Comparison of ENCODE assay signal across 1 cellular context in the genomic region with DNA sequence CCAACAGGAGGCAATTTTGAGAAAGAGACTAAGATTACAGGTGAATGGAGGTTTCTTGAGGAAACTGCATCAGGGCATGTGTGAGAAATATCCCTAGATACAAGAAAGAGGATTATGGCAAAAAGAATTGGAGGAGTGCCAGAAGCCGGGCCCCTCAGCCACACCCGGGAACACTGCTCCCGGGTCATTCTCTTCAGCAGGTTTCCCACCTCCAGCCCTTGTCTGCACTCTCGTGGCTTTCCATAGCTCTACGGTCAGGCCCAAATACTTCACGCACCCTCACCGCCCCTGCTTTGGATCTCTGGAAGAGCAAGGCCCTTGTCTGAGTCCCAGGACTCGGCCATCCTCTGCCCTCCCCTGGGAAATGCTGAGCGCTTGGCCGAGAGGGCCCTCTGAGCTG.
TF ChIP-seq lines count a peak whose summit lies in the region.

No MANE protein-coding gene starts in this region.

TF ChIP-seq in GM23338, 12 proteins besides CTCF, POLR2A, EP300 and RAD21 (continued from another document):
- no peak for TF ChIP-seq ZNF462 (CRISPR knock-in tag; IDR thresholded peaks at IDR 0.05)
- TF ChIP-seq ZNF114 (CRISPR knock-in tag; IDR thresholded peaks at IDR 0.05): no peak
- no peak for TF ChIP-seq EZH2phosphoT487 (IDR thresholded peaks at IDR 0.05; ENCODE audit: unreplicated experiment)
- no peak for TF ChIP-seq NANOG (IDR thresholded peaks at IDR 0.05; ENCODE audit: borderline replicate concordance)
- TF ChIP-seq JUNB (IDR thresholded peaks at IDR 0.05; ENCODE audit: unreplicated experiment): no peak
- no peak for TF ChIP-seq ETS1 (IDR thresholded peaks at IDR 0.05)
- no peak for TF ChIP-seq REST (IDR thresholded peaks at IDR 0.05; ENCODE audit: unreplicated experiment)
- no peak for TF ChIP-seq ZNF331 (CRISPR knock-in tag; IDR thresholded peaks at IDR 0.05; ENCODE audit: low read depth)
TF ChIP-seq in GM23338: peak in this region for 0.
